ENCODE assay signal across 8 cellular contexts in the genomic region with DNA sequence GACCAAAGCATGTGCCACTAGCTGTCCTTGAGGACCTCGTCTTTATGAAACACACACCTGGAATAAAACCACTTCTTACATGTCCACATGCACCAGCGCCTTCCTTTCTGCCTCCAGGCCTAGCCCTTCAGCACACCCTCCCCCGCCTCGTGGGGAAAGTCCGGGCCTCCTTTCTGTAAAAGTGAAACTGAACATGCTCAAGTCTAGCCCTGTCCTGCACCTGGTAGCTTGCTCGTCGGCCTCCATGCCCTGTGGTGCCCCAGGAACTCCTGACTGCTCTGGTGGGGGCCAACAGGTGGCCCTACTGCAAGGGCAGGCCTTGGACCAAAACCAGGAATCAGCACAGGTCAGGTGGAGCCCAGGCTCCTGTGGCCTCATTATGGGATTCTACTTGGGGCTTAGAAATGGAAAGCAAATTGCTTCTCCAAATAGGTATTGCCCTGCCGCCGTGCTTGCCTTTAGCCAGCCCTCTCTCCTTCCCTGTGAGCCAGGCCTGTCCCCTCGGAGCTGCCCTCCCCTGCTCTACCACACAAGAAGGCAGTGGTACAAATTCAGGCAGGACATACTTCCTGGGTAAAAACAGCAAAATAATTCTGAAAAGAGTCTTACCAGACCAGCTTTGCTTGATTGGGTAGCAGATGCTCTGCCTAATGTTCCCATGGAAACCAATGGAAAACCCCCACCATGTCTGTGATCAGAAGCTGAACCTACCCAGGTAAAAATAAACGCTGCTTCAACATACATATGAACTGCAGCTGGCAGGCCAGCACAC. TPM values are rescaled to one million over a fixed set of nuclear protein-coding genes. Genes with fewer than 3 reads are reported as not detected.
DNase-seq lines count a peak whose midpoint lies in the region; ATAC-seq, FAIRE-seq and TF ChIP-seq lines count a peak whose summit lies in the region.

No MANE protein-coding gene starts in this region.

- peaks cover 4 to 9% of the 10 kb centered on the region in 2 donors for H3K4me1 ChIP-seq in naive thymus-derived CD4-positive, alpha-beta T cell (ENCODE audit: control insufficient read depth in 2 of 2, insufficient read depth in 2 of 2, low read length in 2 of 2)
- H3K4me1 ChIP-seq in mesendoderm (ENCODE audit: control insufficient read depth, low read depth, low read length) = peaks cover 2% of the 10 kb centered on the region
- peaks cover 8 to 44% (median 30%) of the 10 kb centered on the region in 3 donors for H3K4me1 ChIP-seq in esophagus squamous epithelium

- peaks cover 5% of the 10 kb centered on the region for H3K36me3 Mint-ChIP-seq in activated T-helper 1 cell treated with anti-CD3 and anti-CD28 coated beads, Interleukin-12 subunit alpha, Interleukin-12 subunit beta, Interleukin-2, Interleukin-4 antibody, amounts not matched to agents 30 ng/mL and 10 ng/mL and 1 ng/mL, durations not matched to agents 14 hours and 24 hours and 36 hours (ENCODE audit: low read depth)
- peaks cover 0 to 4% (median 0%) of the 10 kb centered on the region in 5 donors for H3K36me3 Mint-ChIP-seq in naive thymus-derived CD4-positive, alpha-beta T cell

- no peak overlapping the region for H2BK5ac ChIP-seq in mesendoderm (ENCODE audit: low read length)

- H4K5ac ChIP-seq in mesendoderm (ENCODE audit: low read length) = no peak overlapping the region

- peaks cover 48% of the 10 kb centered on the region for H3K4me1 Mint-ChIP-seq in activated T-helper 1 cell treated with anti-CD3 and anti-CD28 coated beads, Interleukin-12 subunit alpha, Interleukin-12 subunit beta, Interleukin-2, Interleukin-4 antibody, amounts not matched to agents 30 ng/mL and 10 ng/mL and 1 ng/mL, durations not matched to agents 14 hours and 24 hours and 36 hours (ENCODE audit: low read depth)
- peaks cover 6 to 27% (median 9%) of the 10 kb centered on the region in 7 donors for H3K4me1 Mint-ChIP-seq in naive thymus-derived CD4-positive, alpha-beta T cell

- H3K27ac Mint-ChIP-seq in activated T-helper 1 cell treated with anti-CD3 and anti-CD28 coated beads, Interleukin-12 subunit alpha, Interleukin-12 subunit beta, Interleukin-2, Interleukin-4 antibody, amounts not matched to agents 30 ng/mL and 10 ng/mL and 1 ng/mL, durations not matched to agents 14 hours and 24 hours and 36 hours = peak overlapping the region; percentile 87
- peak overlapping the region; percentile 23 to 98 (median 74) for H3K27ac Mint-ChIP-seq in naive thymus-derived CD4-positive, alpha-beta T cell

- no peak overlapping the region for H4K8ac ChIP-seq in mesendoderm (ENCODE audit: low read depth, low read length)

- TF ChIP-seq CTCF in GM10266 (IDR thresholded peaks at IDR 0.05; ENCODE audit: control insufficient read depth, insufficient read depth, low read depth, missing control alignments) (no peak), esophagus squamous epithelium (IDR thresholded peaks at IDR 0.05) (no peak)

- peak; percentile 67 for FAIRE-seq in urothelium cell line (lab: Jason Lieb, UNC)

- H3K18ac ChIP-seq in mesendoderm (ENCODE audit: low read length) = no peak overlapping the region

- POLR2A ChIA-PET in naive thymus-derived CD4-positive, alpha-beta T cell (lab: Charles Lee) = no interaction called here

- intact Hi-C loops in activated T-helper 1 cell treated with anti-CD3 and anti-CD28 coated beads, Interleukin-12 subunit alpha, Interleukin-12 subunit beta, Interleukin-2, Interleukin-4 antibody, amounts not matched to agents 30 ng/mL and 10 ng/mL and 1 ng/mL, durations not matched to agents 14 hours and 24 hours and 36 hours (cut with micrococcal nuclease) = loop anchor here (1.0 kb wide), 1 partner anchor 44 kb away; a partner anchor contains a TSS
- intact Hi-C loops in naive thymus-derived CD4-positive, alpha-beta T cell (cut with micrococcal nuclease) = loop anchor here in 1 of 2 donors (1.0 kb wide), 1 partner anchor 44 kb away; a partner anchor contains a TSS
- intact Hi-C loops in esophagus squamous epithelium (cut with DNase I) = no loop called here

- no peak overlapping the region for H3K9ac ChIP-seq in mesendoderm (ENCODE audit: low read length)

- no peak overlapping the region for H2AK5ac ChIP-seq in mesendoderm (ENCODE audit: low read length)

- no peak overlapping the region for H3K23ac ChIP-seq in mesendoderm (ENCODE audit: low read length)

- H3K4me3 ChIP-seq in naive thymus-derived CD4-positive, alpha-beta T cell (ENCODE audit: low read length) = peak overlapping the region; percentile 22
- H3K4me3 ChIP-seq in mesendoderm (ENCODE audit: low read length) (no peak overlapping the region), esophagus squamous epithelium (peak overlapping the region in 1 of 4 donors; percentile 21)

- H3K27me3 Mint-ChIP-seq in activated T-helper 1 cell treated with anti-CD3 and anti-CD28 coated beads, Interleukin-12 subunit alpha, Interleukin-12 subunit beta, Interleukin-2, Interleukin-4 antibody, amounts not matched to agents 30 ng/mL and 10 ng/mL and 1 ng/mL, durations not matched to agents 14 hours and 24 hours and 36 hours (ENCODE audit: insufficient read depth) = peaks cover 7% of the 10 kb centered on the region
- peaks cover 0 to 14% (median 0%) of the 10 kb centered on the region in 5 donors for H3K27me3 Mint-ChIP-seq in naive thymus-derived CD4-positive, alpha-beta T cell

- no peaks in the 10 kb centered on the region for H3K9me3 ChIP-seq in KOPT-K1 (ENCODE audit: insufficient read depth, low read length, poor library complexity, severe bottlenecking)
- H3K9me3 ChIP-seq in naive thymus-derived CD4-positive, alpha-beta T cell (ENCODE audit: control insufficient read depth in 2 of 3, low read length in 3 of 3) = no peaks in the 10 kb centered on the region
- H3K9me3 ChIP-seq in esophagus squamous epithelium = no peaks in the 10 kb centered on the region

- H3K4me3 Mint-ChIP-seq in activated T-helper 1 cell treated with anti-CD3 and anti-CD28 coated beads, Interleukin-12 subunit alpha, Interleukin-12 subunit beta, Interleukin-2, Interleukin-4 antibody, amounts not matched to agents 30 ng/mL and 10 ng/mL and 1 ng/mL, durations not matched to agents 14 hours and 24 hours and 36 hours = peak overlapping the region; percentile 56
- peak overlapping the region in 8 of 10 donors; percentile 10 to 87 (median 68) for H3K4me3 Mint-ChIP-seq in naive thymus-derived CD4-positive, alpha-beta T cell

- H2BK15ac ChIP-seq in mesendoderm (replicated peaks; ENCODE audit: low read depth) = no peak overlapping the region

- H3K4me2 ChIP-seq in mesendoderm (ENCODE audit: low read length) = no peak overlapping the region

- CTCF ChIA-PET in naive thymus-derived CD4-positive, alpha-beta T cell (lab: Charles Lee) = no interaction called here

- TF ChIP-seq POLR2A in esophagus squamous epithelium (IDR thresholded peaks at IDR 0.05) = no peak

- peak overlapping the region; percentile 59 for H3K27ac ChIP-seq in KOPT-K1 (ENCODE audit: low read depth, low read length, poor library complexity, severe bottlenecking)
- no peak overlapping the region for H3K27ac ChIP-seq in naive thymus-derived CD4-positive, alpha-beta T cell (ENCODE audit: low read depth, low read length)
- no peak overlapping the region for H3K27ac ChIP-seq in mesendoderm (ENCODE audit: low read depth, low read length)
- peak overlapping the region in 2 of 4 donors; percentile 9 to 76 for H3K27ac ChIP-seq in esophagus squamous epithelium

- no peaks in the 10 kb centered on the region for H3K27me3 ChIP-seq in naive thymus-derived CD4-positive, alpha-beta T cell (ENCODE audit: control insufficient read depth in 2 of 2, insufficient read depth in 2 of 2, low read length in 2 of 2)
- H3K27me3 ChIP-seq in mesendoderm (ENCODE audit: insufficient read depth, low read length, poor library complexity) = no peaks in the 10 kb centered on the region
- H3K27me3 ChIP-seq in esophagus squamous epithelium = no peaks in the 10 kb centered on the region

- peak; percentile 84 for DNase-seq in GM10266 (ENCODE audit: extremely low spot score)
- DNase-seq in activated T-helper 1 cell treated with anti-CD3 and anti-CD28 coated beads, Interleukin-12 subunit alpha, Interleukin-12 subunit beta, Interleukin-2, Interleukin-4 antibody, amounts not matched to agents 30 ng/mL and 10 ng/mL and 1 ng/mL, durations not matched to agents 14 hours and 24 hours and 36 hours (ENCODE audit: low spot score) = peak; percentile 74
- DNase-seq in naive thymus-derived CD4-positive, alpha-beta T cell = peak in 5 of 9 donors; percentile 11 to 72 (median 29)
- no peak for DNase-seq in urothelium cell line (ENCODE audit: low spot score)
- no peak for DNase-seq in mesendoderm
- DNase-seq in esophagus squamous epithelium (lab: John Stamatoyannopoulos, UW) = no peak

- H3K4ac ChIP-seq in mesendoderm (ENCODE audit: low read depth, low read length) = no peak overlapping the region

- H3K36me3 ChIP-seq in KOPT-K1 (ENCODE audit: insufficient read depth, low read length) = no peaks in the 10 kb centered on the region
- no peaks in the 10 kb centered on the region for H3K36me3 ChIP-seq in naive thymus-derived CD4-positive, alpha-beta T cell (ENCODE audit: control insufficient read depth in 2 of 3, insufficient read depth in 3 of 3, low read length in 3 of 3)
- no peaks in the 10 kb centered on the region for H3K36me3 ChIP-seq in mesendoderm (ENCODE audit: control insufficient read depth, insufficient read depth, low read length)
- H3K36me3 ChIP-seq in esophagus squamous epithelium = no peaks in the 10 kb centered on the region

- no peaks in the 10 kb centered on the region for H3K9me3 Mint-ChIP-seq in activated T-helper 1 cell treated with anti-CD3 and anti-CD28 coated beads, Interleukin-12 subunit alpha, Interleukin-12 subunit beta, Interleukin-2, Interleukin-4 antibody, amounts not matched to agents 30 ng/mL and 10 ng/mL and 1 ng/mL, durations not matched to agents 14 hours and 24 hours and 36 hours
- H3K9me3 Mint-ChIP-seq in naive thymus-derived CD4-positive, alpha-beta T cell = peaks cover 0 to 2% (median 0%) of the 10 kb centered on the region in 11 donors

- no CpG with 5 or more reads among the region's 11 CpGs for WGBS in mesendoderm (ENCODE audit: extremely low coverage, insufficient coverage, low lambda C conversion rate)
- 39% methylated on average over 5 to 6 of the region's 11 CpGs for WGBS in esophagus squamous epithelium, 2 donors

- H3K79me1 ChIP-seq in mesendoderm (ENCODE audit: low read length) = no peaks in the 10 kb centered on the region

- no peak overlapping the region for H2BK120ac ChIP-seq in mesendoderm (ENCODE audit: low read depth, low read length)

- no peak overlapping the region for H3K56ac ChIP-seq in mesendoderm (ENCODE audit: low read length)

- peak; percentile 83 for ATAC-seq in GM21526 (IDR thresholded peaks at IDR 0.05; ENCODE audit: low FRiP score, unreplicated experiment)
- peak; percentile 83 for ATAC-seq in naive thymus-derived CD4-positive, alpha-beta T cell

- no peaks in the 10 kb centered on the region for H3K79me2 ChIP-seq in mesendoderm (ENCODE audit: control insufficient read depth, insufficient read depth, low read length)

RNA-seq across cellular contexts. Expression of a gene that starts 43.5 kb away (rescaled TPM):
- total RNA-seq in activated T-helper 1 cell treated with anti-CD3 and anti-CD28 coated beads, Interleukin-12 subunit alpha, Interleukin-12 subunit beta, Interleukin-2, Interleukin-4 antibody, amounts not matched to agents 30 ng/mL and 10 ng/mL and 1 ng/mL, durations not matched to agents 14 hours and 24 hours and 36 hours = 400 and 421 TPM in 2 replicates
- 100 to 1,000 TPM in 2 of 5 experiments, 10 to 100 TPM in 3; 85.1 to 330 (median 96.3) TPM for total RNA-seq in naive thymus-derived CD4-positive, alpha-beta T cell
- polyA plus RNA-seq in naive thymus-derived CD4-positive, alpha-beta T cell = 10 to 100 TPM; 26.4 to 67.9 TPM
- 380 TPM for polyA plus RNA-seq in mesendoderm (2013, experiment 1 of 2)
- 374 TPM for polyA plus RNA-seq in mesendoderm (2013, experiment 2 of 2)
- total RNA-seq in esophagus squamous epithelium = 100 to 1,000 TPM in 1 of 4 donors, 10 to 100 TPM in 3; 54.0 to 102 (median 79.5) TPM

RNA-seq across cellular contexts. Expression of a gene that starts 43.9 kb away (rescaled TPM):
- total RNA-seq in activated T-helper 1 cell treated with anti-CD3 and anti-CD28 coated beads, Interleukin-12 subunit alpha, Interleukin-12 subunit beta, Interleukin-2, Interleukin-4 antibody, amounts not matched to agents 30 ng/mL and 10 ng/mL and 1 ng/mL, durations not matched to agents 14 hours and 24 hours and 36 hours = 51.6 and 53.7 TPM in 2 replicates
- 10 to 100 TPM; 27.2 to 50.3 (median 35.3) TPM for total RNA-seq in naive thymus-derived CD4-positive, alpha-beta T cell
- 10 to 100 TPM; 12.3 to 22.7 TPM for polyA plus RNA-seq in naive thymus-derived CD4-positive, alpha-beta T cell
- polyA plus RNA-seq in mesendoderm (2013, experiment 1 of 2) = 19.9 TPM
- 19.1 TPM for polyA plus RNA-seq in mesendoderm (2013, experiment 2 of 2)
- 10 to 100 TPM; 40.2 to 77.7 (median 68.6) TPM for total RNA-seq in esophagus squamous epithelium

Comparison
In these comparisons a context has a peak if more than half of its experiments do, and no peak if none do; other contexts are left out.
1. DNase-seq: peak in GM10266 (single experiment), activated T-helper 1 cell treated with anti-CD3 and anti-CD28 coated beads, Interleukin-12 subunit alpha, Interleukin-12 subunit beta, Interleukin-2, Interleukin-4 antibody, amounts not matched to agents 30 ng/mL and 10 ng/mL and 1 ng/mL, durations not matched to agents 14 hours and 24 hours and 36 hours (single experiment) and naive thymus-derived CD4-positive, alpha-beta T cell (5 of 9); none in urothelium cell line (single experiment), mesendoderm (single experiment) and esophagus squamous epithelium (single experiment).